8 cellular contexts compared by ENCODE assay signal in the genomic region with DNA sequence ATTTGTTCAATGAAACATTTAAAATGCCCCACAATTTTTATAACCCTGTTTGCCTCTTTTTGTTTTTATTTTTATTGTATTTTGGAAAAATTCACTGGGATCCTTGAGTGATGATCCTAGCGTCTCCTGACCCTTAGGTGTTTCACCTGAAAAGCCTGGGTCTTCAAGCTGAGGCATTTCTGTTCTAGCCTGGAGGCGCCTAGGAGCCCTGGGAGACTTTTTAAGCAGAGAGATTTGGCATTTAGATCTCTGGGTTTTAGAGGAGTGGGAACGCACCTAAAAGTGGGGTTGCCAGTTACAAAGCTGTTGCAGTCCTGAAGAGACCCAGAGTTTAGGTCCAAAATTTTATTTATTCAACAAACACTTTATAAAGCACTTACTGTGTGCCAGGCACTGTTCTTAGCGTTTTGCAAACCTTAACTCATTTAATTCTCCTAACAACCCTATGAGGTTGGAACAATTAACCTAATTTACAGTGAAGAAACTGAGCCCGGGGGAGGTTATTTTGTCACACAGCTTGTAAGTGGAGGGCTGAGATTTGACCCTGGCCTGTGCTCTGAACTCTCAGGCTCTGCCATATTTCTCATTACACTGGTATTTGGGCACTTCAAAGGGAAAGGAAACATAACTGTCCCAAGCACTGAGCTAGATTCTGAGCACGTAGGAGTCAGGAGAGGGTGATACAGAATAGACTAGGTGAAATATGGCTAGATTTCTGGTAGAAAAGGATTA. TPM values are rescaled to one million over a fixed set of nuclear protein-coding genes. Genes with fewer than 3 reads are reported as not detected.
DNase-seq lines count a peak whose midpoint lies in the region; ATAC-seq and TF ChIP-seq lines count a peak whose summit lies in the region.

No MANE protein-coding gene starts in this region.

- H3K79me1 ChIP-seq in neuronal stem cell (ENCODE audit: low read depth, low read length): peaks cover 18% of the 10 kb centered on the region

- H4K91ac ChIP-seq in neuronal stem cell (ENCODE audit: low read depth, low read length, poor library complexity): no peak overlapping the region

- H3K36me3 ChIP-seq in CD4-positive, CD25-positive, alpha-beta regulatory T cell (ENCODE audit: control insufficient read depth, insufficient read depth, low read length): no peaks in the 10 kb centered on the region
- H3K36me3 ChIP-seq in MG63: peaks cover 3% of the 10 kb centered on the region; the same call in 1 of the 2 replicates
- H3K36me3 ChIP-seq in neuronal stem cell (replicated peaks in 1 of 2; ENCODE audit: control insufficient read depth in 2 of 2, insufficient read depth in 2 of 2, low read length in 2 of 2): peaks cover 13 to 29% of the 10 kb centered on the region in 2 donors

- H2AK5ac ChIP-seq in neuronal stem cell (ENCODE audit: low read depth, low read length): no peak overlapping the region

- no peak overlapping the region for H3K18ac ChIP-seq in neuronal stem cell (ENCODE audit: low read length)

- no peak overlapping the region for H3K9ac ChIP-seq in neuronal stem cell (ENCODE audit: low read depth, low read length, poor library complexity)

- no peak for DNase-seq in CD4-positive, CD25-positive, alpha-beta regulatory T cell
- no peak for DNase-seq in MG63
- DNase-seq in dorsolateral prefrontal cortex: no peak
- no peak for DNase-seq in neuronal stem cell (ENCODE audit: low spot score)
- DNase-seq in NCI-H2196 treated with DMSO at 0.1 percent for 48 hours (lab: John Stamatoyannopoulos, UW; ENCODE audit: unreplicated experiment): no peak
- no peak for DNase-seq in SHP77 treated with DMSO at 0.1 percent for 48 hours (lab: John Stamatoyannopoulos, UW)

- peaks cover 0 to 20% (median 9%) of the 10 kb centered on the region in 4 donors for H3K4me1 Mint-ChIP-seq in CD4-positive, CD25-positive, alpha-beta regulatory T cell

- H3K4ac ChIP-seq in neuronal stem cell (ENCODE audit: low read length): no peak overlapping the region

- H2AFZ ChIP-seq in neuronal stem cell (ENCODE audit: low read length): peak overlapping the region; percentile 72

- no peaks in the 10 kb centered on the region for H3K9me3 Mint-ChIP-seq in CD4-positive, CD25-positive, alpha-beta regulatory T cell

- H3K27me3 ChIP-seq in CD4-positive, CD25-positive, alpha-beta regulatory T cell (ENCODE audit: control insufficient read depth, insufficient read depth, low read length): peaks cover 4% of the 10 kb centered on the region
- H3K27me3 ChIP-seq in MG63 (no peaks in the 10 kb centered on the region), dorsolateral prefrontal cortex (no peaks in the 10 kb centered on the region), neuronal stem cell (ENCODE audit: control insufficient read depth in 3 of 3, insufficient read depth in 3 of 3, low read depth in 1 of 3, low read length in 3 of 3) (no peaks in the 10 kb centered on the region)

- no CpG with 5 or more reads among the region's 6 CpGs for WGBS in neuronal stem cell (ENCODE audit: extremely low coverage in 2 of 2, insufficient read length in 2 of 2, insufficient replicate concordance in 1 of 2), 2 donors

- no peak overlapping the region for H3K14ac ChIP-seq in neuronal stem cell (ENCODE audit: low read length)

- H2BK15ac ChIP-seq in neuronal stem cell (ENCODE audit: low read length): no peak overlapping the region

- peaks cover 71% of the 10 kb centered on the region for H3K27me3 Mint-ChIP-seq in CD4-positive, CD25-positive, alpha-beta regulatory T cell

- no peak overlapping the region for H2BK5ac ChIP-seq in neuronal stem cell (ENCODE audit: low read length)

- no peak overlapping the region for H3K23ac ChIP-seq in neuronal stem cell (ENCODE audit: low read depth, low read length, poor library complexity)

- H3K4me2 ChIP-seq in neuronal stem cell (ENCODE audit: insufficient read depth, low read length, poor library complexity, severe bottlenecking): peak overlapping the region; percentile 54

- no peak for TF ChIP-seq CTCF in dorsolateral prefrontal cortex (IDR thresholded peaks at IDR 0.05 in 54 of 56, conservative IDR thresholded peaks at IDR 0.05 in 2 of 56; ENCODE audit: low read depth in 1 of 56, partially characterized antibody in 56 of 56)

- H3K9me3 ChIP-seq in CD4-positive, CD25-positive, alpha-beta regulatory T cell (ENCODE audit: control insufficient read depth in 2 of 2, low read length in 2 of 2): no peaks in the 10 kb centered on the region
- H3K9me3 ChIP-seq in MG63: no peaks in the 10 kb centered on the region
- H3K9me3 ChIP-seq in neuronal stem cell (replicated peaks in 1 of 2; ENCODE audit: control insufficient read depth in 2 of 2, insufficient read depth in 1 of 2, low read depth in 1 of 2, low read length in 2 of 2): peaks cover 0 to 3% of the 10 kb centered on the region in 2 donors

- peaks cover 28% of the 10 kb centered on the region for H3K4me1 ChIP-seq in CD4-positive, CD25-positive, alpha-beta regulatory T cell (ENCODE audit: control insufficient read depth, insufficient read depth, low read length, poor library complexity, severe bottlenecking)
- H3K4me1 ChIP-seq in neuronal stem cell (ENCODE audit: control insufficient read depth in 2 of 2, insufficient read depth in 1 of 2, low read depth in 1 of 2, low read length in 2 of 2): peaks cover 14 to 19% of the 10 kb centered on the region in 2 donors

- ATAC-seq in CD4-positive, CD25-positive, alpha-beta regulatory T cell (ENCODE audit: low read depth in 2 of 2): no peak
- no peak for ATAC-seq in GM18517 (IDR thresholded peaks at IDR 0.05; ENCODE audit: unreplicated experiment)
- ATAC-seq in HG03045 (IDR thresholded peaks at IDR 0.05; ENCODE audit: unreplicated experiment): no peak

- H2BK12ac ChIP-seq in neuronal stem cell (ENCODE audit: low read length): no peak overlapping the region

- no peak overlapping the region for H2BK120ac ChIP-seq in neuronal stem cell (ENCODE audit: low read depth, low read length)

- H4K8ac ChIP-seq in neuronal stem cell (ENCODE audit: low read depth, low read length): no peak overlapping the region

- intact Hi-C loops in dorsolateral prefrontal cortex (cut with DNase I): loop anchor here (5.0 kb wide), 4 partner anchors 35 to 290 kb away; partner anchors contain the start of genes FADS3 (in 1 of the 2) and FTH1 (in 1 of the 2)

- H3K36me3 Mint-ChIP-seq in CD4-positive, CD25-positive, alpha-beta regulatory T cell: no peaks in the 10 kb centered on the region

- peak overlapping the region in 1 of 3 donors; percentile 38 for H3K27ac Mint-ChIP-seq in CD4-positive, CD25-positive, alpha-beta regulatory T cell

- H3K4me3 Mint-ChIP-seq in CD4-positive, CD25-positive, alpha-beta regulatory T cell: peak overlapping the region; percentile 72 to 88 (median 84)

- no peak overlapping the region for H3K4me3 ChIP-seq in CD4-positive, CD25-positive, alpha-beta regulatory T cell (ENCODE audit: low read depth, low read length)
- H3K4me3 ChIP-seq in MG63 (peak overlapping the region; percentile 54), dorsolateral prefrontal cortex (peak overlapping the region; percentile 55 to 99 (median 87)), neuronal stem cell (ENCODE audit: low read length in 2 of 2) (peak overlapping the region; percentile 91 to 97)

- no peak overlapping the region for H3K27ac ChIP-seq in CD4-positive, CD25-positive, alpha-beta regulatory T cell (ENCODE audit: insufficient read depth, low read length, poor library complexity, severe bottlenecking)
- H3K27ac ChIP-seq in dorsolateral prefrontal cortex: peak overlapping the region; percentile 76 to 100 (median 99)
- peak overlapping the region; percentile 85 for H3K27ac ChIP-seq in neuronal stem cell (replicated peaks; ENCODE audit: low read length)

RNA-seq across cellular contexts. Expression of gene FADS1, which starts 0.8 kb away (rescaled TPM):
- 9.1 TPM for total RNA-seq in CD4-positive, CD25-positive, alpha-beta regulatory T cell
- 1 to 10 TPM in 1 of 4 donors, under 1 TPM in 1, not detected in 2; 0.35 to 3.1 TPM for polyA plus RNA-seq in CD4-positive, CD25-positive, alpha-beta regulatory T cell
- total RNA-seq in MG63 (2014; rRNA removed; shearing (Covaris generic); ENCODE audit: low replicate concordance): 25.4 and 28.3 TPM in 2 replicates
- 100 to 1,000 TPM in 23 of 120 experiments, 10 to 100 TPM in 97; 47.3 to 195 (median 80.7) TPM for total RNA-seq in dorsolateral prefrontal cortex
- 171 TPM for polyA plus RNA-seq in neuronal stem cell (2013, experiment 1 of 2)
- 174 TPM for polyA plus RNA-seq in neuronal stem cell (2013, experiment 2 of 2)

RNA-seq across cellular contexts. Expression of gene FADS2, which starts 10.5 kb away (rescaled TPM):
- total RNA-seq in CD4-positive, CD25-positive, alpha-beta regulatory T cell: 19.7 TPM
- polyA plus RNA-seq in CD4-positive, CD25-positive, alpha-beta regulatory T cell: 10 to 100 TPM in 1 of 4 donors, under 1 TPM in 2, not detected in 1; 0.23 to 13.6 (median 0.65) TPM
- 8.1 and 22.6 TPM in 2 replicates for total RNA-seq in MG63 (2014; rRNA removed; shearing (Covaris generic); ENCODE audit: low replicate concordance)
- 100 to 1,000 TPM in 112 of 120 experiments, 10 to 100 TPM in 8; 72.8 to 347 (median 162) TPM for total RNA-seq in dorsolateral prefrontal cortex
- polyA plus RNA-seq in neuronal stem cell (2013, experiment 1 of 2): 515 TPM
- 508 TPM for polyA plus RNA-seq in neuronal stem cell (2013, experiment 2 of 2)

RNA-seq across cellular contexts. Expression of gene FEN1, which starts 24.9 kb away (rescaled TPM):
- 13.2 TPM for total RNA-seq in CD4-positive, CD25-positive, alpha-beta regulatory T cell
- polyA plus RNA-seq in CD4-positive, CD25-positive, alpha-beta regulatory T cell: 10 to 100 TPM; 19.4 to 24.5 (median 22.2) TPM
- total RNA-seq in MG63 (2014; rRNA removed; shearing (Covaris generic); ENCODE audit: low replicate concordance): 80.9 and 85.7 TPM in 2 replicates
- total RNA-seq in dorsolateral prefrontal cortex: 10 to 100 TPM in 100 of 120 experiments, 1 to 10 TPM in 20; 4.7 to 24.3 (median 13.8) TPM
- polyA plus RNA-seq in neuronal stem cell (2013, experiment 1 of 2): 30.6 TPM
- 31.0 TPM for polyA plus RNA-seq in neuronal stem cell (2013, experiment 2 of 2)

RNA-seq across cellular contexts. Expression of gene TMEM258, which starts 25.2 kb away (rescaled TPM):
- 71.7 TPM for total RNA-seq in CD4-positive, CD25-positive, alpha-beta regulatory T cell
- polyA plus RNA-seq in CD4-positive, CD25-positive, alpha-beta regulatory T cell: 100 to 1,000 TPM; 207 to 283 (median 238) TPM
- 61.8 and 88.7 TPM in 2 replicates for total RNA-seq in MG63 (2014; rRNA removed; shearing (Covaris generic); ENCODE audit: low replicate concordance)
- total RNA-seq in dorsolateral prefrontal cortex: 100 to 1,000 TPM in 1 of 120 experiments, 10 to 100 TPM in 119; 40.6 to 123 (median 65.5) TPM
- 258 TPM for polyA plus RNA-seq in neuronal stem cell (2013, experiment 1 of 2)
- 242 TPM for polyA plus RNA-seq in neuronal stem cell (2013, experiment 2 of 2)
